Comparison of ENCODE assay signal across 14 cellular contexts in the genomic region with DNA sequence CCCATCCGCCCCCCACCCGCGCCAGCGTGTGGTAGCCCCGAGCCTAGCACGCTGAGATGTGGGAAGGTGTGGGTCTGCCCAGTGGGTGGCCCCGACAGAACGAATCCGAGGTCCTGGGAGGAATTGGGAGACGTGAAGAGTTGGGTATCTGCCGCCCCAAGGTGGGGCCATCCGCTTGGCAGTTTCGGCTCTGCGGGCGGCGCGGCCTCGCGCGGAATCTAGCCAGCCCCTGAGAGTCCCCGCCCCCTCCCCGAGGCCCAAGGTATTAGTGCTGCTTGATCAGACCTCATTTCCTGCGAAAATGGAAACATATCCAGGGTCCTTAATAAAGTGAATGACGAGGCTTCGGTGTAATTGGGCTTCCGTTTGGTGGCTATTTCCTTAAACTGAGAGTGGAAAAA. TPM values are rescaled to one million over a fixed set of nuclear protein-coding genes. Genes with fewer than 3 reads are reported as not detected.
DNase-seq lines count a peak whose midpoint lies in the region; ATAC-seq, FAIRE-seq and TF ChIP-seq lines count a peak whose summit lies in the region.
"Had no signal": no experiment of that assay in that cellular context is flagged by ENCODE, and none has a peak within 500 bp of the region (broad histone marks: within the 10 kb centered on the region; RNA-seq: fewer than 3 reads in every experiment).

No MANE protein-coding gene starts in this region.

- H3K27ac ChIP-seq in SK-N-MC (no peak overlapping the region), endothelial cell of umbilical vein (ENCODE audit: insufficient read depth, low read depth, low read length) (no peak overlapping the region)
- H3K27ac ChIP-seq: left ventricle myocardium inferior had no signal

- H3K36me3 ChIP-seq in SK-N-MC (ENCODE audit: insufficient read depth, low read length), result no peaks in the 10 kb centered on the region
- H3K36me3 ChIP-seq in endothelial cell of umbilical vein (ENCODE audit: control insufficient read depth in 2 of 2, extremely low read depth in 1 of 2, insufficient read depth in 2 of 2, low read length in 2 of 2), result no peaks in the 10 kb centered on the region
- H3K36me3 ChIP-seq: left ventricle myocardium inferior had no signal

- H2AFZ ChIP-seq in endothelial cell of umbilical vein (ENCODE audit: low read depth, low read length), result no peak overlapping the region

- H3K9me3 Mint-ChIP-seq in activated CD4-positive, alpha-beta T cell treated with anti-CD3 and anti-CD28 coated beads, Interleukin-2, amount 10 ng/mL, durations not matched to agents 24 days and 14 days, result no peaks in the 10 kb centered on the region

- BruUV-seq in endothelial cell of umbilical vein (replicated peaks; lab: Mats Ljungman, UMichigan), result no TSS peak

- H4K20me1 ChIP-seq in endothelial cell of umbilical vein (replicated peaks; ENCODE audit: control insufficient read depth, extremely low read depth, insufficient read depth, low read length), result no peaks in the 10 kb centered on the region

- ATAC-seq in stimulated activated naive CD8-positive, alpha-beta T cell treated with anti-CD3 and anti-CD28 coated beads, Interleukin-15, Interleukin-2, amounts not matched to agents 100 U/mL and 50 U/mL, for 24 hours, result no peak
- ATAC-seq in esophagus mucosa, result no peak

- H3K36me3 Mint-ChIP-seq in activated CD4-positive, alpha-beta T cell treated with anti-CD3 and anti-CD28 coated beads, Interleukin-2, amount 10 ng/mL, durations not matched to agents 24 days and 14 days (ENCODE audit: low read depth), result peaks cover 2% of the 10 kb centered on the region

- H3K4me3 Mint-ChIP-seq in activated CD4-positive, alpha-beta T cell treated with anti-CD3 and anti-CD28 coated beads, Interleukin-2, amount 10 ng/mL, durations not matched to agents 24 days and 14 days, result no peak overlapping the region

- CTCF ChIA-PET in endothelial cell of umbilical vein (lab: Charles Lee), result interaction anchor here (0.8 to 3.9 kb wide), 5 partner anchors 28 to 355 kb away, joined by 3 to 78 read pairs (median 4); no protein-coding TSS in a partner anchor

- dilution Hi-C loops in endothelial cell of umbilical vein (cut with MboI; ENCODE audit: extremely low pct_ligation_motif_present, low sequenced_read_pairs), result no loop called here

- H3K9ac ChIP-seq in SK-N-MC (ENCODE audit: insufficient read length) (no peak overlapping the region), endothelial cell of umbilical vein (replicated peaks; ENCODE audit: extremely low read depth, insufficient read depth, low read length) (no peak overlapping the region)

- H3K4me2 ChIP-seq in endothelial cell of umbilical vein (ENCODE audit: insufficient read depth, low read length), result no peak overlapping the region

- peak overlapping the region; percentile 71 for H3K27ac Mint-ChIP-seq in activated CD4-positive, alpha-beta T cell treated with anti-CD3 and anti-CD28 coated beads, Interleukin-2, amount 10 ng/mL, durations not matched to agents 24 days and 14 days

- TF ChIP-seq CTCF in endothelial cell of umbilical vein (IDR thresholded peaks at IDR 0.05; ENCODE audit: extremely low read depth in 1 of 2, insufficient read depth in 1 of 2, low read depth in 1 of 2, low read length in 2 of 2), result no peak

- H3K27me3 ChIP-seq in endothelial cell of umbilical vein (ENCODE audit: control insufficient read depth in 2 of 2, insufficient read depth in 2 of 2, low read length in 2 of 2), result peaks cover 74 to 76% of the 10 kb centered on the region in 2 experiments

- no peak for TF ChIP-seq POLR2A in endothelial cell of umbilical vein (IDR thresholded peaks at IDR 0.05; ENCODE audit: low read depth, low read length)

- peaks cover 19% of the 10 kb centered on the region for H3K4me1 Mint-ChIP-seq in activated CD4-positive, alpha-beta T cell treated with anti-CD3 and anti-CD28 coated beads, Interleukin-2, amount 10 ng/mL, durations not matched to agents 24 days and 14 days

- no peaks in the 10 kb centered on the region for H3K4me1 ChIP-seq in endothelial cell of umbilical vein (ENCODE audit: control insufficient read depth, extremely low read depth, insufficient read depth, low read length)

- H3K9me3 ChIP-seq in SK-N-MC (ENCODE audit: low read depth, low read length) (no peaks in the 10 kb centered on the region), endothelial cell of umbilical vein (replicated peaks; ENCODE audit: control insufficient read depth, insufficient read depth, low read length) (no peaks in the 10 kb centered on the region)
- H3K9me3 ChIP-seq: left ventricle myocardium inferior had no signal

- H3K9me1 ChIP-seq in endothelial cell of umbilical vein (replicated peaks; ENCODE audit: control insufficient read depth, extremely low read depth, insufficient read depth, low read length), result no peaks in the 10 kb centered on the region

- POLR2A ChIA-PET in endothelial cell of umbilical vein (lab: Charles Lee), result no interaction called here

- FAIRE-seq in endothelial cell of umbilical vein (lab: Jason Lieb, UNC) (no peak), RCC 7860 (lab: Jason Lieb, UNC) (no peak)

- H3K4me3 ChIP-seq in SK-N-MC (peak overlapping the region; percentile 61), endothelial cell of umbilical vein (replicated peaks in 1 of 3; ENCODE audit: insufficient read depth in 1 of 3, low read depth in 1 of 3, low read length in 3 of 3) (no peak overlapping the region)
- H3K4me3 ChIP-seq: left ventricle myocardium inferior had no signal

- peak; percentile 60 for DNase-seq in activated CD4-positive, alpha-beta T cell treated with anti-CD3 and anti-CD28 coated beads, Interleukin-2, amount 10 ng/mL, durations not matched to agents 24 days and 14 days
- DNase-seq in activated CD4-positive, alpha-beta T cell treated with anti-CD3 and anti-CD28 coated beads for 48 hours, result no peak
- DNase-seq in SK-N-MC (ENCODE audit: low read depth, low spot score) (peak; percentile 8), endothelial cell of umbilical vein (ENCODE audit: low read depth, low spot score) (no peak), COLO829 (ENCODE audit: low spot score) (no peak), RCC 7860 (ENCODE audit: low spot score) (no peak)
- peak; percentile 35 for DNase-seq in stimulated activated naive CD8-positive, alpha-beta T cell treated with anti-CD3 and anti-CD28 coated beads, Interleukin-15, Interleukin-2, amounts not matched to agents 100 U/mL and 50 U/mL, for 24 hours
- DNase-seq: head of caudate nucleus; left ventricle myocardium inferior; NCI-H187; occipital lobe; stimulated activated CD4-positive, alpha-beta T cell treated with anti-CD3 and anti-CD28 coated beads, Interleukin-12 subunit alpha, Interleukin-12 subunit beta, amount 100 ng/mL, for 4 hours; T-helper 9 cell had no signal

- peaks cover 86% of the 10 kb centered on the region for H3K27me3 Mint-ChIP-seq in activated CD4-positive, alpha-beta T cell treated with anti-CD3 and anti-CD28 coated beads, Interleukin-2, amount 10 ng/mL, durations not matched to agents 24 days and 14 days

- intact Hi-C loops in activated CD4-positive, alpha-beta T cell treated with anti-CD3 and anti-CD28 coated beads, Interleukin-2, amount 10 ng/mL, durations not matched to agents 24 days and 14 days (cut with micrococcal nuclease), result loop anchor here (1.0 to 10.0 kb wide), 4 partner anchors 9 to 1684 kb away; partner anchors contain the start of gene NKX2-3
- intact Hi-C loops in endothelial cell of umbilical vein (cut with micrococcal nuclease), result no loop called here

- no peaks in the 10 kb centered on the region for H3K79me2 ChIP-seq in endothelial cell of umbilical vein (ENCODE audit: control insufficient read depth, insufficient read depth, low read length)

TF ChIP-seq in endothelial cell of umbilical vein, 7 proteins besides CTCF, POLR2A, EP300 and RAD21:
- TF ChIP-seq MYC (IDR thresholded peaks at IDR 0.05; ENCODE audit: low read depth, low read length), result no peak
- no peak for TF ChIP-seq JUN (IDR thresholded peaks at IDR 0.05; ENCODE audit: borderline replicate concordance, insufficient read depth, insufficient read length, low read depth)
- TF ChIP-seq POLR2AphosphoS5 (IDR thresholded peaks at IDR 0.05; ENCODE audit: insufficient read depth, low read depth, low read length), result no peak
- TF ChIP-seq FOS (IDR thresholded peaks at IDR 0.05; ENCODE audit: borderline replicate concordance, insufficient read depth, low read length), result no peak
- peak; percentile 25 for TF ChIP-seq EZH2 (IDR thresholded peaks at IDR 0.05; ENCODE audit: borderline replicate concordance, low read depth, low read length, severe bottlenecking)
- TF ChIP-seq GATA2 (IDR thresholded peaks at IDR 0.05; ENCODE audit: insufficient read depth, insufficient read length, low read depth, low read length), result no peak
- TF ChIP-seq MAX (IDR thresholded peaks at IDR 0.05; ENCODE audit: insufficient read depth, insufficient read length), result no peak

RNA-seq across cellular contexts. Expression of gene LBX1, which starts 13.1 kb away (rescaled TPM):
- total RNA-seq in activated CD4-positive, alpha-beta T cell treated with anti-CD3 and anti-CD28 coated beads, Interleukin-2, amount 10 ng/mL, durations not matched to agents 24 days and 14 days, result not detected in 2 replicates
- total RNA-seq in endothelial cell of umbilical vein, result not detected in 2 replicates
- not detected in 2 replicates for polyA plus RNA-seq in endothelial cell of umbilical vein
- polyA plus RNA-seq in endothelial cell of umbilical vein (2011; cell fraction: cytosol; rRNA removed), result not detected in 2 replicates
- polyA plus RNA-seq in endothelial cell of umbilical vein (2011; cell fraction: nucleus; rRNA removed), result not detected in 2 replicates
- not detected in 2 replicates for polyA plus RNA-seq in endothelial cell of umbilical vein (2012)
- polyA minus RNA-seq in endothelial cell of umbilical vein, result not detected in 2 replicates
- not detected for polyA minus RNA-seq in endothelial cell of umbilical vein (2011; cell fraction: cytosol; rRNA and poly(A)+ RNA removed)
- polyA minus RNA-seq in endothelial cell of umbilical vein (2011; cell fraction: nucleus; rRNA and poly(A)+ RNA removed), result not detected in 2 replicates
- not detected for total RNA-seq in esophagus mucosa
- total RNA-seq: left ventricle myocardium inferior, occipital lobe had no signal

Comparison
In these comparisons a context has a peak if more than half of its experiments do, and no peak if none do; other contexts are left out.
1. DNase-seq: peak in activated CD4-positive, alpha-beta T cell treated with anti-CD3 and anti-CD28 coated beads, Interleukin-2, amount 10 ng/mL, durations not matched to agents 24 days and 14 days (single experiment), SK-N-MC (single experiment) and stimulated activated naive CD8-positive, alpha-beta T cell treated with anti-CD3 and anti-CD28 coated beads, Interleukin-15, Interleukin-2, amounts not matched to agents 100 U/mL and 50 U/mL, for 24 hours (single experiment); none in activated CD4-positive, alpha-beta T cell treated with anti-CD3 and anti-CD28 coated beads for 48 hours (single experiment), endothelial cell of umbilical vein (single experiment), COLO829 (single experiment) and RCC 7860 (single experiment).